Comparison of ENCODE assay signal across 8 cellular contexts in the genomic region with DNA sequence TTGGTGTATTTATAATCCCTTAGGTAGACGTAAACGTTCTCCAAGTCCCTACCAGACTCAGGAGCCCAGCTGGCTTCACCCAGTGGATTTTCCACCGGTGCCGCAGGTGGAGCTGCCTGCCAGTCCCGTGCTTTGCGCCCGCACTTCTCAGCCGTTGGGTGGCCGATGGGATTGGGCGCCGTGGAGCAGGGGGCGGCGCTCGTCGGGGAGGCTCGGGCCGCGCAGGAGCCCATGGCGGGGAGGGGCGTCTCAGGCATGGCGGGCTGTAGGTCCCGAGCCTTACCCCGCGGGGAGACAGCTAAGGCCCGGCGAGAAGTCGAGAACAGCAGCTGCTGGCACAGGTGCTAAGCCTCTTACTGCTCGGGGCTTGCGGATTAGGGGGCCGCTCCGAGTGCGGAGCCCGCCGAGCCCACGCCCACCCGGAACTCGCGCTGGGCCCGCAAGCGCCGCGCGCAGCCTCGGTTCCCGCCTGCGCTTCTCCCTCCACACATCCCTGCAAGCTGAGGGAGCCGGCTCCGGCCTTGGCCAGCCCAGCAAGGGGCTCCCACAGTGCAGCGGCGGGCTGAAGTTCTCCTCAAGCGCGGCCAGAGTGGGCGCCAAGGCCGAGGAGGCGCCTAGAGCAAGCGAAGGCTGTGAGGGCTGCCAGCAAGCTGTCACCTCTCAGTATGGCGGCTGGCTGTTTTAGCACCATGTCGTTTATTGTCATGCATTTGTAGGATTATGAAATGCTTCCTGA. TPM values are rescaled to one million over a fixed set of nuclear protein-coding genes. Genes with fewer than 3 reads are reported as not detected.
DNase-seq lines count a peak whose midpoint lies in the region; ATAC-seq, FAIRE-seq and TF ChIP-seq lines count a peak whose summit lies in the region.

No MANE protein-coding gene starts in this region.

- no peaks in the 10 kb centered on the region for H3K79me2 ChIP-seq in mammary epithelial cell (ENCODE audit: insufficient read depth, low read length)

- FAIRE-seq in kidney (lab: Jason Lieb, UNC), result no peak

- H3K27ac ChIP-seq in mammary epithelial cell (ENCODE audit: insufficient read depth, low read depth, low read length), result no peak overlapping the region
- H3K27ac ChIP-seq in kidney (ENCODE audit: low read depth in 2 of 2, low read length in 2 of 2), result peak overlapping the region; percentile 56 to 84

- intact Hi-C loops in mammary epithelial cell (cut with micrococcal nuclease), result no loop called here
- intact Hi-C loops in kidney (cut with DNase I), result no loop called here

- no peak for TF ChIP-seq CTCF in WI38 (IDR thresholded peaks at IDR 0.05; ENCODE audit: low read depth, low read length)
- no peak for TF ChIP-seq CTCF in mammary epithelial cell (conservative IDR thresholded peaks at IDR 0.05 in 1 of 2, IDR thresholded peaks at IDR 0.05 in 1 of 2; ENCODE audit: extremely low read depth in 1 of 2, insufficient read depth in 1 of 2, low read depth in 1 of 2, low read length in 2 of 2)
- no peak for TF ChIP-seq CTCF in kidney (IDR thresholded peaks at IDR 0.05; ENCODE audit: borderline replicate concordance, extremely low read depth, insufficient read depth)

- peak; percentile 54 for ATAC-seq in GM21717 (IDR thresholded peaks at IDR 0.05; ENCODE audit: unreplicated experiment)

- no peaks in the 10 kb centered on the region for H3K36me3 ChIP-seq in mammary epithelial cell (ENCODE audit: insufficient read depth, low read length)
- H3K36me3 ChIP-seq in kidney (ENCODE audit: control insufficient read depth in 1 of 2, insufficient read depth in 2 of 2, low read length in 2 of 2), result no peaks in the 10 kb centered on the region

- BruUV-seq in mammary epithelial cell (replicated peaks; lab: Mats Ljungman, UMichigan), result no TSS peak

- H3K9ac ChIP-seq in mammary epithelial cell (ENCODE audit: insufficient read depth, low read length) (no peak overlapping the region), kidney (ENCODE audit: low read length in 2 of 2) (peak overlapping the region; percentile 2 to 53)

- CTCF ChIA-PET in mammary epithelial cell (lab: Charles Lee; ENCODE audit: low non-redundant PET), result interaction anchor here (0.7 kb wide), 1 partner anchor 17 kb away, joined by 3 read pairs; no protein-coding TSS in a partner anchor

- 3% methylated on average over 22 of the region's 58 CpGs for whole genome bisulfite sequencing in mammary epithelial cell (ENCODE audit: low coverage, missing lambda C conversion rate)

- H2AFZ ChIP-seq in mammary epithelial cell (ENCODE audit: low read depth, low read length), result peak overlapping the region; percentile 96

- in situ Hi-C loops in mammary epithelial cell (cut with MboI; ENCODE audit: low sequenced_read_pairs in 2 of 2), result no loop called here

- peak overlapping the region; percentile 68 for H3K4me3 ChIP-seq in WI38 (ENCODE audit: low read depth, low read length)
- H3K4me3 ChIP-seq in mammary epithelial cell (replicated peaks in 1 of 3; ENCODE audit: insufficient read depth in 1 of 3, low read depth in 2 of 3, low read length in 3 of 3), result peak overlapping the region; percentile 47 to 56 (median 54)
- H3K4me3 ChIP-seq in kidney (ENCODE audit: low read length in 2 of 2), result peak overlapping the region; percentile 48 to 81

- peak overlapping the region; percentile 86 for H3K4me2 ChIP-seq in mammary epithelial cell (ENCODE audit: insufficient read depth, low read depth, low read length)

- DNase-seq in COR-L47 (lab: John Stamatoyannopoulos, UW) (peak; percentile 57), NCI-H146 treated with DMSO at 0.1 percent for 48 hours (lab: John Stamatoyannopoulos, UW; ENCODE audit: unreplicated experiment) (peak; percentile 52), mammary epithelial cell (peak; percentile 62), kidney (peak; percentile 92), cerebellum (ENCODE audit: low spot score) (no peak)
- DNase-seq in stimulated activated CD4-positive, alpha-beta T cell treated with anti-CD3 and anti-CD28 coated beads, Interleukin-15, amount 100 ng/mL, for 24 hours, result peak; percentile 85

- no peaks in the 10 kb centered on the region for H3K27me3 ChIP-seq in mammary epithelial cell (ENCODE audit: insufficient read depth, low read length)

- no peaks in the 10 kb centered on the region for H4K20me1 ChIP-seq in mammary epithelial cell (ENCODE audit: insufficient read depth, low read length)

- dilution Hi-C loops in mammary epithelial cell (cut with HindIII; ENCODE audit: low sequenced_read_pairs), result no loop called here

- H3K9me3 ChIP-seq in mammary epithelial cell (replicated peaks; ENCODE audit: insufficient read depth, low read length) (no peaks in the 10 kb centered on the region), kidney (ENCODE audit: control insufficient read depth in 1 of 2, low read length in 2 of 2) (no peaks in the 10 kb centered on the region)

- H3K4me1 ChIP-seq in mammary epithelial cell (ENCODE audit: insufficient read depth, low read length), result peaks cover 12% of the 10 kb centered on the region
- H3K4me1 ChIP-seq in kidney (ENCODE audit: control insufficient read depth in 1 of 2, insufficient read depth in 1 of 2, low read depth in 1 of 2, low read length in 2 of 2), result peaks cover 9 to 10% of the 10 kb centered on the region in 2 donors

RNA-seq across cellular contexts. Expression of gene TRIM27, which starts 57.3 kb away (rescaled TPM):
- 10 to 100 TPM; 45.3 to 49.2 TPM for total RNA-seq in mammary epithelial cell
- polyA plus RNA-seq in mammary epithelial cell, result 46.7 TPM
- polyA minus RNA-seq in mammary epithelial cell, result 69.3 TPM
- total RNA-seq in kidney, result 47.7 TPM
- 33.9 TPM for polyA plus RNA-seq in kidney (ENCODE audit: insufficient read depth, low read depth, low replicate concordance)
- total RNA-seq in cerebellum, result 75.8 TPM
